12 cellular contexts compared by ENCODE assay signal in the genomic region with DNA sequence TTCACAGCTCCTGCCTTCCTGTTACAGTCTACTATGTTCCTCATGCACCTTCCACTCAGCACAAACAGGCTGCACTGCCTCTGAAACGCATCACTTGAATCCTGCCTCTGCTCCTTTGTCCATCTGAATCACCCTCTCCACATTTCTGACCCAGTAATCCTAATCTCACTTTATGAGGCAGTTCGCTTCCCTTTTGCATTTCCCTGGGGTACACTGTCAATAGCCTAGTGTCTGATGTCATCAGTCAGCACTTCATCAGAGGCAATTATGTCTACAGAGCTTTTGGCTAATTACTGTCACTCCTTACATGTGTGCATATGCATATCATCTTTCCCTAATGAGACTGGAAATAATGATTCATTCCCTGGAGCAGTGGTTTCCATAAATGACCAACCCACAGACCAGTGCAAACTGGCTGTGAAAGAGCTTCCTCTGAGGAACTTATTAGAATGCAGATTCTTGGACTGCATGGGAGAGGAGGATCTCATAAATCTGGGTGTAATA. TPM values are rescaled to one million over a fixed set of nuclear protein-coding genes. Genes with fewer than 3 reads are reported as not detected.
DNase-seq lines count a peak whose midpoint lies in the region; ATAC-seq, FAIRE-seq and TF ChIP-seq lines count a peak whose summit lies in the region.
"Had no signal": no experiment of that assay in that cellular context is flagged by ENCODE, and none has a peak within 500 bp of the region (broad histone marks: within the 10 kb centered on the region; RNA-seq: fewer than 3 reads in every experiment).

No MANE protein-coding gene starts in this region.

- intact Hi-C loops in IMR-90 (cut with micrococcal nuclease) = loop anchor here (2.0 kb wide), 1 partner anchor 31 kb away; no protein-coding TSS in a partner anchor
- intact Hi-C loops in left colon (cut with DNase I, micrococcal nuclease) = no loop called here
- intact Hi-C loops in posterior vena cava (cut with DNase I) = no loop called here

- H2AK5ac ChIP-seq in IMR-90 (ENCODE audit: low read depth, low read length) = no peak overlapping the region

- H3K4ac ChIP-seq in IMR-90 (ENCODE audit: low read depth, low read length) = no peak overlapping the region

- no peak overlapping the region for H3K9ac ChIP-seq in IMR-90 (ENCODE audit: low read depth, low read length)

- H4K91ac ChIP-seq in IMR-90 (ENCODE audit: insufficient read depth, low read depth, low read length) = no peak overlapping the region

- peaks cover 6% of the 10 kb centered on the region for H3K36me3 ChIP-seq in IMR-90 (ENCODE audit: control insufficient read depth, insufficient read depth, low read length)

- dilution Hi-C loops in IMR-90 (cut with HindIII; ENCODE audit: low sequenced_read_pairs, unreplicated experiment) = no loop called here

- peak; percentile 25 for DNase-seq in COLO829 (ENCODE audit: low spot score)
- peak; percentile 24 for DNase-seq in IMR-90
- DNase-seq in left colon = no peak
- DNase-seq in RPMI8226 = no peak
- DNase-seq in NCI-H82 (lab: John Stamatoyannopoulos, UW) = no peak
- DNase-seq in HTR-8/SVneo (ENCODE audit: insufficient read length, low spot score) = no peak
- DNase-seq in posterior vena cava (ENCODE audit: low spot score) = no peak
- DNase-seq: activated CD4-positive, alpha-beta T cell treated with anti-CD3 and anti-CD28 coated beads, Interleukin-2, amount 50 U/mL, for 4 hours; amniotic stem cell; naive thymus-derived CD4-positive, alpha-beta T cell; NCI-H526 treated with DMSO at 0.1 percent for 48 hours had no signal

- no peak for TF ChIP-seq POLR2A in IMR-90 (IDR thresholded peaks at IDR 0.05; ENCODE audit: low read depth, low read length)

- H3K27me3 Mint-ChIP-seq in activated T-helper 17 cell treated with anti-CD3 and anti-CD28 coated beads, Interleukin-2, amount 50 U/mL, for 72 hours = no peaks in the 10 kb centered on the region
- H3K27me3 Mint-ChIP-seq: naive thymus-derived CD4-positive, alpha-beta T cell had no signal

- H3K23ac ChIP-seq in IMR-90 (ENCODE audit: low read depth, low read length) = no peak overlapping the region

- 73% methylated on average over 2 of the region's 2 CpGs; no CpG with 5 or more reads in 1 of the 2 experiments for WGBS in IMR-90 (ENCODE audit: extremely low coverage in 2 of 2, insufficient read length in 1 of 2), 2 experiments

- no peak overlapping the region for H4K5ac ChIP-seq in IMR-90 (ENCODE audit: low read depth, low read length)

- no peak overlapping the region for H3K4me2 ChIP-seq in IMR-90 (ENCODE audit: low read depth, low read length)

- no peaks in the 10 kb centered on the region for H3K79me1 ChIP-seq in IMR-90 (ENCODE audit: low read depth in 1 of 2, low read length in 2 of 2)

- no TSS peak for BruUV-seq in IMR-90 (replicated peaks; lab: Mats Ljungman, UMichigan)

- in situ Hi-C loops in IMR-90 (cut with MboI; ENCODE audit: low sequenced_read_pairs) = no loop called here

- no peak overlapping the region for H2BK20ac ChIP-seq in IMR-90 (ENCODE audit: low read depth, low read length)

- H3K9me3 Mint-ChIP-seq in activated T-helper 17 cell treated with anti-CD3 and anti-CD28 coated beads, Interleukin-2, amount 50 U/mL, for 72 hours = no peaks in the 10 kb centered on the region

- POLR2A ChIA-PET in IMR-90 (lab: Charles Lee; ENCODE audit: unreplicated experiment) = no interaction called here

- no peaks in the 10 kb centered on the region for H3K27me3 ChIP-seq in IMR-90 (ENCODE audit: control insufficient read depth, insufficient read depth, low read length)

- peaks cover 14% of the 10 kb centered on the region for H3K36me3 Mint-ChIP-seq in activated T-helper 17 cell treated with anti-CD3 and anti-CD28 coated beads, Interleukin-2, amount 50 U/mL, for 72 hours (ENCODE audit: low read depth)

- no peak for TF ChIP-seq RAD21 in IMR-90 (IDR thresholded peaks at IDR 0.05; ENCODE audit: low read length)

- CTCF ChIA-PET in IMR-90 (lab: Yijun Ruan, JAX) = no interaction called here

- H3K56ac ChIP-seq in IMR-90 (ENCODE audit: extremely low read depth, insufficient read depth, low read length) = no peak overlapping the region

- H3K4me3 ChIP-seq in IMR-90 (ENCODE audit: insufficient read depth, low read depth, low read length) = no peak overlapping the region

- no peak overlapping the region for H2BK5ac ChIP-seq in IMR-90 (ENCODE audit: low read depth, low read length, poor library complexity, severe bottlenecking)

- peak overlapping the region; percentile 33 for H3K27ac Mint-ChIP-seq in activated T-helper 17 cell treated with anti-CD3 and anti-CD28 coated beads, Interleukin-2, amount 50 U/mL, for 72 hours

- H4K20me1 ChIP-seq in IMR-90 (ENCODE audit: insufficient read depth, low read length) = no peaks in the 10 kb centered on the region

- no peak overlapping the region for H3K14ac ChIP-seq in IMR-90 (replicated peaks; ENCODE audit: low read depth, low read length)

- no peak overlapping the region for H2AK9ac ChIP-seq in IMR-90 (replicated peaks; ENCODE audit: low read depth, low read length, poor library complexity)

- H3K18ac ChIP-seq in IMR-90 (ENCODE audit: low read depth, low read length) = no peak overlapping the region

- no peak overlapping the region for H2AFZ ChIP-seq in IMR-90 (replicated peaks; ENCODE audit: low read length, poor library complexity)

- no peak for TF ChIP-seq CTCF in IMR-90 (conservative IDR thresholded peaks at IDR 0.05; ENCODE audit: low read depth, low read length)

- no peaks in the 10 kb centered on the region for H3K9me3 ChIP-seq in IMR-90 (ENCODE audit: control insufficient read depth, insufficient read depth, low read length)

- no peak overlapping the region for H4K8ac ChIP-seq in IMR-90 (ENCODE audit: low read depth in 2 of 2, low read length in 2 of 2)

- H3K27ac ChIP-seq in IMR-90 (ENCODE audit: insufficient read depth, low read length) = no peak overlapping the region

- no peak overlapping the region for H3K4me3 Mint-ChIP-seq in activated T-helper 17 cell treated with anti-CD3 and anti-CD28 coated beads, Interleukin-2, amount 50 U/mL, for 72 hours
- H3K4me3 Mint-ChIP-seq: naive thymus-derived CD4-positive, alpha-beta T cell had no signal

- ATAC-seq in IMR-90 (ENCODE audit: low read depth) = no peak; the same call in 1 of the 2 replicates
- ATAC-seq in activated T-helper 17 cell treated with anti-CD3 and anti-CD28 coated beads, Interleukin-2, amount 50 U/mL, for 72 hours (replicated peaks) = peak; percentile 49
- peak; percentile 39 for ATAC-seq in left colon
- ATAC-seq: naive thymus-derived CD4-positive, alpha-beta T cell had no signal

- no peak overlapping the region for H2BK120ac ChIP-seq in IMR-90 (ENCODE audit: low read depth, low read length)

- H3K4me1 ChIP-seq in IMR-90 (ENCODE audit: control insufficient read depth, insufficient read depth, low read length) = peaks cover 8% of the 10 kb centered on the region

- H3K4me1 Mint-ChIP-seq in activated T-helper 17 cell treated with anti-CD3 and anti-CD28 coated beads, Interleukin-2, amount 50 U/mL, for 72 hours = peaks cover 11% of the 10 kb centered on the region

- peaks cover 16% of the 10 kb centered on the region for H3K9me1 ChIP-seq in IMR-90 (ENCODE audit: insufficient read depth, low read length)

- H2BK15ac ChIP-seq in IMR-90 (ENCODE audit: low read depth, low read length) = no peak overlapping the region

- no peak for FAIRE-seq in HTR-8/SVneo (lab: Jason Lieb, UNC)

TF ChIP-seq in IMR-90, 13 proteins besides CTCF, POLR2A, EP300 and RAD21:
- no peak for TF ChIP-seq FOS (IDR thresholded peaks at IDR 0.05; ENCODE audit: low read depth, low read length)
- no peak for TF ChIP-seq MAZ (IDR thresholded peaks at IDR 0.05; ENCODE audit: borderline replicate concordance, low read depth, low read length)
- no peak for TF ChIP-seq SMC3 (IDR thresholded peaks at IDR 0.05; ENCODE audit: low read depth, low read length)
- TF ChIP-seq RFX5 (IDR thresholded peaks at IDR 0.05; ENCODE audit: low read depth, low read length) = no peak
- no peak for TF ChIP-seq CHD1 (IDR thresholded peaks at IDR 0.05; ENCODE audit: low read depth, low read length)
- no peak for TF ChIP-seq NFE2L2 (IDR thresholded peaks at IDR 0.05; ENCODE audit: low read depth, low read length)
- no peak for TF ChIP-seq BHLHE40 (IDR thresholded peaks at IDR 0.05; ENCODE audit: low read depth, low read length)
- TF ChIP-seq, protein P1, sequence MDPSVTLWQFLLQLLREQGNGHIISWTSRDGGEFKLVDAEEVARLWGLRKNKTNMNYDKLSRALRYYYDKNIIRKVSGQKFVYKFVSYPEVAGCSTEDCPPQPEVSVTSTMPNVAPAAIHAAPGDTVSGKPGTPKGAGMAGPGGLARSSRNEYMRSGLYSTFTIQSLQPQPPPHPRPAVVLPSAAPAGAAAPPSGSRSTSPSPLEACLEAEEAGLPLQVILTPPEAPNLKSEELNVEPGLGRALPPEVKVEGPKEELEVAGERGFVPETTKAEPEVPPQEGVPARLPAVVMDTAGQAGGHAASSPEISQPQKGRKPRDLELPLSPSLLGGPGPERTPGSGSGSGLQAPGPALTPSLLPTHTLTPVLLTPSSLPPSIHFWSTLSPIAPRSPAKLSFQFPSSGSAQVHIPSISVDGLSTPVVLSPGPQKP (IDR thresholded peaks at IDR 0.05; ENCODE audit: borderline replicate concordance, low read depth, low read length) = no peak
- TF ChIP-seq RCOR1 (IDR thresholded peaks at IDR 0.05; ENCODE audit: insufficient replicate concordance, low read length) = no peak
- TF ChIP-seq MXI1 (IDR thresholded peaks at IDR 0.05; ENCODE audit: borderline replicate concordance, low read depth, low read length) = no peak
- TF ChIP-seq CEBPB (IDR thresholded peaks at IDR 0.05; ENCODE audit: low read depth, low read length) = no peak
- TF ChIP-seq MAFK (IDR thresholded peaks at IDR 0.05; ENCODE audit: low read depth, low read length) = no peak
- TF ChIP-seq, protein P2, sequence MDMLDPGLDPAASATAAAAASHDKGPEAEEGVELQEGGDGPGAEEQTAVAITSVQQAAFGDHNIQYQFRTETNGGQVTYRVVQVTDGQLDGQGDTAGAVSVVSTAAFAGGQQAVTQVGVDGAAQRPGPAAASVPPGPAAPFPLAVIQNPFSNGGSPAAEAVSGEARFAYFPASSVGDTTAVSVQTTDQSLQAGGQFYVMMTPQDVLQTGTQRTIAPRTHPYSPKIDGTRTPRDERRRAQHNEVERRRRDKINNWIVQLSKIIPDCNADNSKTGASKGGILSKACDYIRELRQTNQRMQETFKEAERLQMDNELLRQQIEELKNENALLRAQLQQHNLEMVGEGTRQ (IDR thresholded peaks at IDR 0.05; ENCODE audit: low read depth, low read length) = no peak

RNA-seq across cellular contexts. Expression of a gene that starts 23.6 kb away (rescaled TPM):
- not detected in 2 replicates for total RNA-seq in IMR-90 (2012; rRNA removed)
- polyA plus RNA-seq in IMR-90 (2012; rRNA removed) = not detected in 2 replicates
- not detected in 2 replicates for polyA plus RNA-seq in IMR-90 (2012; cell fraction: cytosol; rRNA removed)
- not detected in 2 replicates for polyA plus RNA-seq in IMR-90 (2012; cell fraction: nucleus; rRNA removed; ENCODE audit: low replicate concordance)
- not detected for total RNA-seq in activated T-helper 17 cell treated with anti-CD3 and anti-CD28 coated beads, Interleukin-2, amount 50 U/mL, for 72 hours
- total RNA-seq in left colon = 100 to 1,000 TPM; 394 to 509 TPM
- 1 to 10 TPM; 2.9 to 7.0 TPM for total RNA-seq in posterior vena cava
- total RNA-seq: naive thymus-derived CD4-positive, alpha-beta T cell had no signal
- polyA plus RNA-seq: naive thymus-derived CD4-positive, alpha-beta T cell had no signal

Comparison
In these comparisons a context has a peak if more than half of its experiments do, and no peak if none do; other contexts are left out.
1. DNase-seq: peak in COLO829 (single experiment) and IMR-90 (single experiment); none in left colon (0 of 2), RPMI8226 (single experiment), NCI-H82 (single experiment), HTR-8/SVneo (single experiment) and posterior vena cava (single experiment).
2. RNA of a gene that starts 23.6 kb away (total RNA-seq): 394 to 509 TPM in left colon; 2.9 to 7.0 TPM in posterior vena cava, not detected in IMR-90 and not detected in activated T-helper 17 cell treated with anti-CD3 and anti-CD28 coated beads, Interleukin-2, amount 50 U/mL, for 72 hours; every median in the first group is over 10 times any median in the second.